27 cellular contexts compared by ENCODE assay signal in genomic region chr2:166888180-166888579, GRCh38. TPM values are rescaled to one million over a fixed set of nuclear protein-coding genes. Genes with fewer than 3 reads are reported as not detected.
"Had no signal": no experiment of that assay in that cellular context is flagged by ENCODE, and none has a peak within 500 bp of the region (broad histone marks: within the 10 kb centered on the region; RNA-seq: fewer than 3 reads in every experiment).

Gene XIRP2 (plus strand): TSS chr2:166888480. CDS start chr2:166903483, 15,003 bp downstream.

- H3K36me3 ChIP-seq: ascending aorta, Peyer's patch had no signal

- DNase-seq: activated CD4-positive, alpha-beta T cell treated with anti-CD3 and anti-CD28 coated beads, Interleukin-2, amount 10 ng/mL, durations not matched to agents 24 days and 14 days; activated CD4-positive, alpha-beta T cell treated with anti-CD3 and anti-CD28 coated beads, Interleukin-2, amount 50 U/mL, for 48 hours; activated CD4-positive, CD25-positive, alpha-beta regulatory T cell treated with anti-CD3 and anti-CD28 coated beads, Interleukin-2, amount 50 U/mL, for 72 hours; activated CD8-positive, alpha-beta memory T cell treated with anti-CD3 and anti-CD28 coated beads, Interleukin-2, amount 10 ng/mL, durations not matched to agents 7 days and 5 days; activated effector memory CD4-positive, alpha-beta T cell treated with Interleukin-2 at 50 U/mL for 16 hours; activated naive CD4-positive, alpha-beta T cell; activated naive CD8-positive, alpha-beta T cell treated with anti-CD3 and anti-CD28 coated beads, Interleukin-2, amount 50 U/mL, for 24 hours; activated T-cell treated with anti-CD3 and anti-CD28 coated beads, Interleukin-2, amount 50 U/mL, for 24 hours; amniotic stem cell; body of pancreas; KG1; NCI-H1048; NCI-H146; NCI-H187 treated with DMSO at 0.1 percent for 48 hours; NCI-H2081 treated with DMSO at 0.1 percent for 48 hours; NCI-H446; NCI-H524; Peyer's patch; SHP77 treated with DMSO at 0.1 percent for 48 hours; T-helper 17 cell; T-helper 9 cell had no signal

- ATAC-seq: activated CD8-positive, alpha-beta memory T cell treated with anti-CD3 and anti-CD28 coated beads, Interleukin-2, amount 10 ng/mL, durations not matched to agents 7 days and 5 days; activated naive CD4-positive, alpha-beta T cell treated with anti-CD3 and anti-CD28 coated beads, Interleukin-2, amount 50 U/mL, for 72 hours; activated naive CD8-positive, alpha-beta T cell treated with anti-CD3 and anti-CD28 coated beads, Interleukin-2, amount 50 U/mL, for 24 hours; body of pancreas; T-helper 17 cell; WTC11 had no signal

- H3K4me1 ChIP-seq: ascending aorta, Peyer's patch had no signal

- H3K27ac ChIP-seq: ascending aorta, body of pancreas, Peyer's patch, RWPE1 had no signal

- H3K9me3 ChIP-seq: ascending aorta, body of pancreas, Peyer's patch had no signal

- H3K27me3 ChIP-seq: ascending aorta, body of pancreas, Peyer's patch had no signal

- H3K4me3 ChIP-seq: ascending aorta, body of pancreas, Peyer's patch had no signal

RNA-seq across cellular contexts. Expression of gene XIRP2, which starts in this region (rescaled TPM):
- total RNA-seq: activated CD4-positive, alpha-beta T cell treated with anti-CD3 and anti-CD28 coated beads, Interleukin-2, amount 10 ng/mL, durations not matched to agents 24 days and 14 days; activated CD8-positive, alpha-beta memory T cell treated with anti-CD3 and anti-CD28 coated beads, Interleukin-2, amount 10 ng/mL, durations not matched to agents 7 days and 5 days; activated naive CD4-positive, alpha-beta T cell treated with anti-CD3 and anti-CD28 coated beads, Interleukin-2, amount 50 U/mL, for 72 hours; activated T-helper 1 cell treated with anti-CD3 and anti-CD28 coated beads, Interleukin-12 subunit alpha, Interleukin-12 subunit beta, Interleukin-2, Interleukin-4 antibody, amounts not matched to agents 30 ng/mL and 10 ng/mL and 1 ng/mL, durations not matched to agents 14 hours and 24 hours and 36 hours; body of pancreas; Peyer's patch had no signal
- polyA plus RNA-seq: IgD-negative memory B cell had no signal
